In the genomic region with DNA sequence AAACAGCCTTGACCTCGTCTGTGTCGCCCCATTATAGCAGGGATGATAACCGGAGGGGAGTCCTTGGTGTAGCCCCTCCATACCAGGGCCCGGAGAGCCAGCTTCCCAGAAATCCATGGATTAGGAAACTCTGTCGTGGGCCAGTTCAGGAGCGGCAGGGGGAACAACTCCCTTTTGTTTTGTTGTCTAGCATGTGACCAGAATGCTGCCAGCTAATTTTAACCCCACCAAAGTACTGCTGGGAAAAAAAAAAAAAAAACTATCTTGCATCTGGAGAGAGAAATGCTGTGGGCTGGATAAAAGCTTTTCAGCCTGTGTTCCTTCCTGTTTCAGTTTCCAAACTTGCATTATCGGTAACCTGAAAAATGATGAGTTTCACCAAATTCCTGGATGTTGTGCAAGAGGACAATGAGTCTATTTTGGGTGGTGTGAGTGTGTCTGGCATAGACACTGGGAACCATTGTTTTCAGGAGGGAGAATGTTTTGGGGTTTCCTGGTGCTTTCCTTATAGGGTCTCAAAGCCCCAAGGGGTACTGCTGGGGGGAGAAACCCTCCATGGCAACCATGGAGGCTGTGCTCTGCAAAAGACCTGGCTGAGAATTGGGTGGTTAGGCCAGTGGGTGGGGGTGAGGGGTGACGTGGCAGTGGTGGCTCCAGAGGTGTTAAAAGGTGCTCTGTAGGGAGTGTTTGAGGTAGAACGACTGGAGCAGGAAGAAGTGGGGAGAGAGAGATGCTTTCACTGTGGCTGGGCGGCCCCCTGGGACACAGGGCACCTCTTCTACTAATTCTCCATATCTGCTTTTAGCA, we compare ENCODE assay signal across 1 cellular context.
TF ChIP-seq lines count a peak whose summit lies in the region.

No MANE protein-coding gene starts in this region.

TF ChIP-seq in H1, 55 proteins besides CTCF, POLR2A, EP300 and RAD21:
- 0 out of 2 replicates have a peak, but pooled peaks have one; percentile 21 for TF ChIP-seq CEBPB (IDR thresholded peaks at IDR 0.05; ENCODE audit: low read depth, low read length)
- TF ChIP-seq ASH2L (IDR thresholded peaks at IDR 0.05; ENCODE audit: low read length) = no peak
TF ChIP-seq in H1: peak in this region for 1.
